ENCODE assay signal across 8 cellular contexts in genomic region chr11:46120711-46121327, GRCh38. TPM values are rescaled to one million over a fixed set of nuclear protein-coding genes. Genes with fewer than 3 reads are reported as not detected.
DNase-seq lines count a peak whose midpoint lies in the region; ATAC-seq, FAIRE-seq and TF ChIP-seq lines count a peak whose summit lies in the region.

No MANE protein-coding gene starts in this region.

- POLR2A ChIA-PET in HEK293T (lab: Yijun Ruan, JAX): interaction anchor here (0.8 to 1.7 kb wide), 5 partner anchors 13 to 138 kb away, joined by 3 to 13 read pairs (median 6); no protein-coding TSS in a partner anchor
- POLR2A ChIA-PET in activated B cell treated with CpG ODN at 0.5 μM for 24 hours (lab: Charles Lee): interaction anchor here (0.5 to 1.6 kb wide), 15 partner anchors 9 to 1715 kb away, joined by 3 to 9 read pairs (median 5); partner anchors contain the start of gene CRY2
- POLR2A ChIA-PET in endothelial cell of umbilical vein (lab: Charles Lee): interaction anchor here (0.8 to 1.0 kb wide), 2 partner anchors 114 to 122 kb away, joined by 3 to 4 read pairs; no protein-coding TSS in a partner anchor

- no peaks in the 10 kb centered on the region for H3K36me3 ChIP-seq in endothelial cell of umbilical vein (ENCODE audit: control insufficient read depth in 2 of 2, extremely low read depth in 1 of 2, insufficient read depth in 2 of 2, low read length in 2 of 2)
- H3K36me3 ChIP-seq in mucosa of stomach (ENCODE audit: control insufficient read depth, insufficient read depth, low read length): no peaks in the 10 kb centered on the region
- H3K36me3 ChIP-seq in thyroid gland: no peaks in the 10 kb centered on the region

- intact Hi-C loops in activated B cell treated with CpG ODN at 0.5 μM for 24 hours (cut with micrococcal nuclease) (loop anchor here (1.0 to 10.0 kb wide), 11 partner anchors 8 to 579 kb away; partner anchors contain the start of genes ARHGAP1, ATG13, CRY2 and DGKZ), endothelial cell of umbilical vein (cut with micrococcal nuclease) (loop anchor here (1.0 to 5.0 kb wide), 5 partner anchors 116 to 1091 kb away; partner anchors contain the start of gene DDB2), thyroid gland (cut with DNase I) (loop anchor here (10.0 kb wide), 1 partner anchor 156 kb away; no protein-coding TSS in a partner anchor)

- no peak for TF ChIP-seq POLR2A in endothelial cell of umbilical vein (IDR thresholded peaks at IDR 0.05; ENCODE audit: low read depth, low read length)
- peak in 1 of 2 donors; percentile 53 for TF ChIP-seq POLR2A in thyroid gland (IDR thresholded peaks at IDR 0.05)

- DNase-seq in D341Med (ENCODE audit: low spot score) (peak; percentile 57), HEK293T (ENCODE audit: extremely low spot score) (peak; percentile 27), NCI-H2171 treated with DMSO at 0.1 percent for 48 hours (lab: John Stamatoyannopoulos, UW) (peak; percentile 88), activated B cell treated with CpG ODN at 0.5 μM for 24 hours (peak; percentile 22), endothelial cell of umbilical vein (ENCODE audit: low read depth, low spot score) (peak; percentile 72), thyroid gland (peak; percentile 48 to 62), epidermal melanocyte (ENCODE audit: insufficient read length, low spot score) (no peak)

- peaks cover 40% of the 10 kb centered on the region for H3K4me1 Mint-ChIP-seq in activated B cell treated with CpG ODN at 0.5 μM for 24 hours

- peaks cover 5% of the 10 kb centered on the region for H4K20me1 ChIP-seq in endothelial cell of umbilical vein (replicated peaks; ENCODE audit: control insufficient read depth, extremely low read depth, insufficient read depth, low read length)

- no peaks in the 10 kb centered on the region for H3K27me3 Mint-ChIP-seq in activated B cell treated with CpG ODN at 0.5 μM for 24 hours

- peak overlapping the region; percentile 67 for H3K9ac ChIP-seq in endothelial cell of umbilical vein (replicated peaks; ENCODE audit: extremely low read depth, insufficient read depth, low read length)
- H3K9ac ChIP-seq in mucosa of stomach (ENCODE audit: low read length): peak overlapping the region; percentile 80

- peak; percentile 18 for FAIRE-seq in endothelial cell of umbilical vein (lab: Jason Lieb, UNC)

- peak overlapping the region; percentile 58 for H2AFZ ChIP-seq in endothelial cell of umbilical vein (ENCODE audit: low read depth, low read length)

- H3K9me1 ChIP-seq in endothelial cell of umbilical vein (replicated peaks; ENCODE audit: control insufficient read depth, extremely low read depth, insufficient read depth, low read length): no peaks in the 10 kb centered on the region

- H3K27me3 ChIP-seq in endothelial cell of umbilical vein (ENCODE audit: control insufficient read depth in 2 of 2, insufficient read depth in 2 of 2, low read length in 2 of 2) (no peaks in the 10 kb centered on the region), mucosa of stomach (ENCODE audit: control insufficient read depth, insufficient read depth, low read length) (no peaks in the 10 kb centered on the region), thyroid gland (no peaks in the 10 kb centered on the region)

- H3K4me1 ChIP-seq in endothelial cell of umbilical vein (ENCODE audit: control insufficient read depth, extremely low read depth, insufficient read depth, low read length) (peaks cover 14% of the 10 kb centered on the region), mucosa of stomach (ENCODE audit: control insufficient read depth, insufficient read depth, low read length) (no peaks in the 10 kb centered on the region), thyroid gland (peaks cover 24 to 31% of the 10 kb centered on the region in 2 donors)

- peak; percentile 19 for ATAC-seq in activated B cell treated with CpG ODN at 0.5 μM for 24 hours (ENCODE audit: low read depth)

- no peaks in the 10 kb centered on the region for H3K9me3 Mint-ChIP-seq in activated B cell treated with CpG ODN at 0.5 μM for 24 hours

- H3K27ac ChIP-seq in endothelial cell of umbilical vein (ENCODE audit: insufficient read depth, low read depth, low read length) (no peak overlapping the region), thyroid gland (peak overlapping the region; percentile 90 to 98 (median 96))

- peak overlapping the region; percentile 56 for H3K4me2 ChIP-seq in endothelial cell of umbilical vein (ENCODE audit: insufficient read depth, low read length)

- no TSS peak for BruUV-seq in endothelial cell of umbilical vein (replicated peaks; lab: Mats Ljungman, UMichigan)

- H3K4me3 Mint-ChIP-seq in activated B cell treated with CpG ODN at 0.5 μM for 24 hours: peak overlapping the region; percentile 90

- H3K79me2 ChIP-seq in endothelial cell of umbilical vein (ENCODE audit: control insufficient read depth, insufficient read depth, low read length): peaks cover 13% of the 10 kb centered on the region

- CTCF ChIA-PET in HEK293T (lab: Yijun Ruan, JAX): interaction anchor here (0.7 to 1.1 kb wide), 2 partner anchors 18 to 115 kb away, joined by 3 to 5 read pairs; no protein-coding TSS in a partner anchor
- CTCF ChIA-PET in activated B cell treated with CpG ODN at 0.5 μM for 24 hours (lab: Charles Lee): no interaction called here
- CTCF ChIA-PET in endothelial cell of umbilical vein (lab: Charles Lee): interaction anchor here (0.6 to 1.1 kb wide), 4 partner anchors 30 to 119 kb away, joined by 3 to 4 read pairs (median 4); no protein-coding TSS in a partner anchor

- H3K27ac Mint-ChIP-seq in activated B cell treated with CpG ODN at 0.5 μM for 24 hours: peak overlapping the region; percentile 90

- H3K9me3 ChIP-seq in endothelial cell of umbilical vein (replicated peaks; ENCODE audit: control insufficient read depth, insufficient read depth, low read length) (no peaks in the 10 kb centered on the region), mucosa of stomach (ENCODE audit: control insufficient read depth, low read length) (no peaks in the 10 kb centered on the region), thyroid gland (no peaks in the 10 kb centered on the region)

- no peak for TF ChIP-seq CTCF in activated B cell treated with CpG ODN at 0.5 μM for 24 hours (IDR thresholded peaks at IDR 0.05)
- no peak for TF ChIP-seq CTCF in endothelial cell of umbilical vein (IDR thresholded peaks at IDR 0.05; ENCODE audit: extremely low read depth in 1 of 2, insufficient read depth in 1 of 2, low read depth in 1 of 2, low read length in 2 of 2)
- peak in 1 of 6 experiments; percentile 13 for TF ChIP-seq CTCF in thyroid gland (IDR thresholded peaks at IDR 0.05)

- WGBS in thyroid gland, 2 donors: 0 to 4% methylated on average over 5 of the region's 5 CpGs

- H3K36me3 Mint-ChIP-seq in activated B cell treated with CpG ODN at 0.5 μM for 24 hours (ENCODE audit: low read depth): peaks cover 12% of the 10 kb centered on the region

- peak overlapping the region; percentile 48 to 87 (median 57) for H3K4me3 ChIP-seq in endothelial cell of umbilical vein (replicated peaks in 1 of 3; ENCODE audit: insufficient read depth in 1 of 3, low read depth in 1 of 3, low read length in 3 of 3)
- H3K4me3 ChIP-seq in mucosa of stomach (ENCODE audit: low read length): peak overlapping the region; percentile 49
- H3K4me3 ChIP-seq in thyroid gland (replicated peaks in 1 of 3): peak overlapping the region in 2 of 3 donors; percentile 67 to 87

- dilution Hi-C loops in endothelial cell of umbilical vein (cut with MboI; ENCODE audit: extremely low pct_ligation_motif_present, low sequenced_read_pairs): no loop called here

TF ChIP-seq in HEK293T, 16 proteins besides CTCF, POLR2A, EP300 and RAD21 (continues in another document):
- TF ChIP-seq PKNOX1 (IDR thresholded peaks at IDR 0.05): no peak
- TF ChIP-seq FOXK2 (IDR thresholded peaks at IDR 0.05): no peak
- TF ChIP-seq ZNF384 (IDR thresholded peaks at IDR 0.05): no peak; the same call in 1 of the 2 replicates
- no peak for TF ChIP-seq FOXM1 (IDR thresholded peaks at IDR 0.05; ENCODE audit: borderline replicate concordance)
- no peak for TF ChIP-seq NFRKB (IDR thresholded peaks at IDR 0.05)
- TF ChIP-seq SP1 (IDR thresholded peaks at IDR 0.05): no peak

TF ChIP-seq in endothelial cell of umbilical vein, 7 proteins besides CTCF, POLR2A, EP300 and RAD21:
- TF ChIP-seq MYC (IDR thresholded peaks at IDR 0.05; ENCODE audit: low read depth, low read length) (no peak), GATA2 (IDR thresholded peaks at IDR 0.05; ENCODE audit: insufficient read depth, insufficient read length, low read depth, low read length) (no peak), FOS (IDR thresholded peaks at IDR 0.05; ENCODE audit: borderline replicate concordance, insufficient read depth, low read length) (no peak), EZH2 (IDR thresholded peaks at IDR 0.05; ENCODE audit: borderline replicate concordance, low read depth, low read length, severe bottlenecking) (no peak), JUN (IDR thresholded peaks at IDR 0.05; ENCODE audit: borderline replicate concordance, insufficient read depth, insufficient read length, low read depth) (no peak), POLR2AphosphoS5 (IDR thresholded peaks at IDR 0.05; ENCODE audit: insufficient read depth, low read depth, low read length) (no peak)
- TF ChIP-seq, protein P1, sequence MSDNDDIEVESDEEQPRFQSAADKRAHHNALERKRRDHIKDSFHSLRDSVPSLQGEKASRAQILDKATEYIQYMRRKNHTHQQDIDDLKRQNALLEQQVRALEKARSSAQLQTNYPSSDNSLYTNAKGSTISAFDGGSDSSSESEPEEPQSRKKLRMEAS (IDR thresholded peaks at IDR 0.05; ENCODE audit: insufficient read depth, insufficient read length): no peak

RNA-seq across cellular contexts. Expression of gene PHF21A, which starts 0.4 kb away (rescaled TPM):
- total RNA-seq in activated B cell treated with CpG ODN at 0.5 μM for 24 hours (63.2 and 71.0 TPM in 2 replicates), endothelial cell of umbilical vein (26.9 and 30.5 TPM in 2 replicates), thyroid gland (10 to 100 TPM; 26.2 to 95.7 (median 64.0) TPM)
- 11.9 and 14.1 TPM in 2 replicates for polyA plus RNA-seq in endothelial cell of umbilical vein
- 15.2 and 16.4 TPM in 2 replicates for polyA plus RNA-seq in endothelial cell of umbilical vein (2011; cell fraction: cytosol; rRNA removed)
- 65.5 and 66.9 TPM in 2 replicates for polyA plus RNA-seq in endothelial cell of umbilical vein (2011; cell fraction: nucleus; rRNA removed)
- 20.1 and 22.0 TPM in 2 replicates for polyA plus RNA-seq in endothelial cell of umbilical vein (2012)
- 16.0 and 17.1 TPM in 2 replicates for polyA minus RNA-seq in endothelial cell of umbilical vein
- polyA minus RNA-seq in endothelial cell of umbilical vein (2011; cell fraction: cytosol; rRNA and poly(A)+ RNA removed): 7.9 TPM
- polyA minus RNA-seq in endothelial cell of umbilical vein (2011; cell fraction: nucleus; rRNA and poly(A)+ RNA removed): 32.2 and 33.1 TPM in 2 replicates
